18 cellular contexts compared by ENCODE assay signal in the genomic region with DNA sequence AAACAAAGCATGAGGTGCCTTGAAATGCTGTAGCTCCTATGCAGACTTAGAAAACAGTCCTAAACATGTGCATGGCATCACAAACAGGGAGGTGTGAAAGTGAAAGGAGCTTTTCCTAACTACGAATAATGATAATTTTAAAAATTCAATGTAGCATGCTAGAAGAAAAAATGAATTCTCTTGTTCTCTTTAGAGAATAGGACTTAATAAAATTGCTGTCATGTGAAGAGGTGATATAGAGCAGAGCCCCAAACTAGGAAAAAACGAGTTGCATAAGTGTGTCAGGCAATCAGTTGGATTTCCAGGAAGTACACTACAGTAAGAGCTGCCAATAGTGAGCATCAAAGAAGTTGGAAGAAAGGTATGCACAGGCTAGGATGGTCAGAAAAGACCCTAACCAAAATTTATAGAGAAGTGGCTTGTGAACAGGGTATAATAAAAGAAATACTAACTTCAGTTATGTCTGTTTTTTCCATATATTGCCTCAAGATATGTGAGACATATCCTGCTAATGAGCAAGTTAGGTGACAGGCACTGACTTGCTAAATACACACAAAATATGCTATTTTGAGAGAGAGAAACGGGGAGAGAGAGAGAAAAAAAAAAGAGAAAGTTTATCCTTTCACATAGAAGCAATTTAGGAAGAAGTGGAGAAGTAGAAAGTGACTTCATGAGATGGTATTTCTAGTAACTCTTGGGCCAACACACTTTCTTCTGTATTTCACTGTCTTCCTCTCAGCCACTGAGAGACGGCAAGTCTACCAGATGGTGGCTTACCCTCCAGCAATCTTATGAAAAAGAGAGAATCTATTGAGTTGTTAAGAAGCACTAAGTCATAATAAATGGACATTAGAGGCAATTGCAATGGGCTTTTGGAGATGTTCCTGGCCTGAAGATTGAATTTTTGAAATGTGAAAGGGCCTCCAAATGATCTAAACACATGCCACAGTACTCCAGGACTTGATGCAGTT. TPM values are rescaled to one million over a fixed set of nuclear protein-coding genes. Genes with fewer than 3 reads are reported as not detected.
DNase-seq lines count a peak whose midpoint lies in the region; ATAC-seq and TF ChIP-seq lines count a peak whose summit lies in the region.
"Had no signal": no experiment of that assay in that cellular context is flagged by ENCODE, and none has a peak within 500 bp of the region (broad histone marks: within the 10 kb centered on the region; RNA-seq: fewer than 3 reads in every experiment).

No MANE protein-coding gene starts in this region.

- no peak for DNase-seq in activated naive CD4-positive, alpha-beta T cell treated with Interleukin-2 at 50 U/mL for 16 hours
- no peak for DNase-seq in RWPE2 (ENCODE audit: low spot score)
- no peak for DNase-seq in chondrocyte (ENCODE audit: low spot score)
- no peak for DNase-seq in spleen
- no peak for DNase-seq in activated CD4-positive, CD25-positive, alpha-beta regulatory T cell (lab: John Stamatoyannopoulos, UW)
- DNase-seq: activated CD4-positive, alpha-beta T cell treated with anti-CD3 and anti-CD28 coated beads for 48 hours; endodermal cell; heart right ventricle; NCI-H1930; NCI-H510A treated with DMSO at 0.1 percent for 48 hours; pancreas; Peyer's patch had no signal

- H3K9me3 Mint-ChIP-seq in activated naive CD4-positive, alpha-beta T cell treated with anti-CD3 and anti-CD28 coated beads, Interleukin-2, amount 50 U/mL, for 24 hours: no peaks in the 10 kb centered on the region
- no peaks in the 10 kb centered on the region for H3K9me3 Mint-ChIP-seq in chondrocyte (ENCODE audit: low read depth)
- H3K9me3 Mint-ChIP-seq: endodermal cell; stimulated activated naive CD8-positive, alpha-beta T cell treated with anti-CD3 and anti-CD28 coated beads, Interleukin-15, Interleukin-2, amounts not matched to agents 100 ng/mL and 50 ng/mL, for 24 hours had no signal

- H3K4me1 ChIP-seq in RWPE2 (ENCODE audit: insufficient read depth, poor library complexity, severe bottlenecking): peaks cover 64% of the 10 kb centered on the region
- peaks cover 7 to 27% (median 17%) of the 10 kb centered on the region in 6 donors for H3K4me1 ChIP-seq in spleen
- H3K4me1 ChIP-seq: pancreas, Peyer's patch had no signal

- 38 to 53% (median 46%) methylated on average over 4 of the region's 4 CpGs for WGBS in spleen, 5 donors

- TF ChIP-seq POLR2A in spleen (IDR thresholded peaks at IDR 0.05): no peak

- H3K27me3 ChIP-seq in RWPE2 (ENCODE audit: insufficient read depth, poor library complexity, severe bottlenecking) (no peaks in the 10 kb centered on the region), spleen (replicated peaks in 1 of 7) (no peaks in the 10 kb centered on the region)
- H3K27me3 ChIP-seq: cardiac muscle cell, heart right ventricle, pancreas, Peyer's patch had no signal

- H3K4me3 ChIP-seq in RWPE2 (ENCODE audit: severe bottlenecking) (no peak overlapping the region), spleen (peak overlapping the region in 1 of 8 donors; percentile 3)
- H3K4me3 ChIP-seq: cardiac muscle cell, heart right ventricle, pancreas, Peyer's patch, skin epidermis had no signal

- H3K36me3 Mint-ChIP-seq in activated naive CD4-positive, alpha-beta T cell treated with anti-CD3 and anti-CD28 coated beads, Interleukin-2, amount 50 U/mL, for 24 hours: no peaks in the 10 kb centered on the region
- H3K36me3 Mint-ChIP-seq in chondrocyte (ENCODE audit: low read depth): no peaks in the 10 kb centered on the region

- H3K9me3 ChIP-seq in RWPE2 (ENCODE audit: severe bottlenecking) (no peaks in the 10 kb centered on the region), spleen (no peaks in the 10 kb centered on the region)
- H3K9me3 ChIP-seq: heart right ventricle, pancreas, Peyer's patch had no signal

- peaks cover 54% of the 10 kb centered on the region for H3K4me1 Mint-ChIP-seq in activated naive CD4-positive, alpha-beta T cell treated with anti-CD3 and anti-CD28 coated beads, Interleukin-2, amount 50 U/mL, for 24 hours
- H3K4me1 Mint-ChIP-seq in chondrocyte (ENCODE audit: low read depth): peaks cover 16% of the 10 kb centered on the region
- H3K4me1 Mint-ChIP-seq: endodermal cell had no signal

- no peaks in the 10 kb centered on the region for H3K27me3 Mint-ChIP-seq in activated naive CD4-positive, alpha-beta T cell treated with anti-CD3 and anti-CD28 coated beads, Interleukin-2, amount 50 U/mL, for 24 hours
- H3K27me3 Mint-ChIP-seq in chondrocyte (ENCODE audit: low read depth): peaks cover 2% of the 10 kb centered on the region

- H3K36me3 ChIP-seq in RWPE2 (ENCODE audit: low read depth) (peaks cover 35% of the 10 kb centered on the region), spleen (no peaks in the 10 kb centered on the region)
- H3K36me3 ChIP-seq: cardiac muscle cell, heart right ventricle, pancreas, Peyer's patch had no signal

- H3K27ac ChIP-seq in RWPE2 (ENCODE audit: poor library complexity, severe bottlenecking) (peak overlapping the region; percentile 79), spleen (peak overlapping the region in 6 of 8 donors; percentile 7 to 67 (median 31))
- H3K27ac ChIP-seq: cardiac muscle cell, heart right ventricle, pancreas, Peyer's patch had no signal

- TF ChIP-seq CTCF in RWPE2 (IDR thresholded peaks at IDR 0.05; ENCODE audit: poor library complexity, severe bottlenecking) (no peak), chondrocyte (IDR thresholded peaks at IDR 0.05) (no peak), spleen (IDR thresholded peaks at IDR 0.05 in 8 of 11, conservative IDR thresholded peaks at IDR 0.05 in 3 of 11) (no peak)

- intact Hi-C loops in spleen (cut with DNase I; ENCODE audit: low total_unique reads): no loop called here

- no peak overlapping the region for H3K4me3 Mint-ChIP-seq in activated naive CD4-positive, alpha-beta T cell treated with anti-CD3 and anti-CD28 coated beads, Interleukin-2, amount 50 U/mL, for 24 hours
- H3K4me3 Mint-ChIP-seq in chondrocyte (ENCODE audit: unreplicated experiment): no peak overlapping the region
- H3K4me3 Mint-ChIP-seq: endodermal cell; stimulated activated naive CD8-positive, alpha-beta T cell treated with anti-CD3 and anti-CD28 coated beads, Interleukin-15, Interleukin-2, amounts not matched to agents 100 ng/mL and 50 ng/mL, for 24 hours had no signal

- H3K27ac Mint-ChIP-seq in activated naive CD4-positive, alpha-beta T cell treated with anti-CD3 and anti-CD28 coated beads, Interleukin-2, amount 50 U/mL, for 24 hours: peak overlapping the region; percentile 2
- H3K27ac Mint-ChIP-seq in chondrocyte (ENCODE audit: unreplicated experiment): peak overlapping the region; percentile 25
- H3K27ac Mint-ChIP-seq: endodermal cell had no signal

- ATAC-seq in RWPE2 (ENCODE audit: low read depth): peak; percentile 55
- ATAC-seq in GM21423 (IDR thresholded peaks at IDR 0.05; ENCODE audit: unreplicated experiment): no peak
- ATAC-seq in HG03039 (IDR thresholded peaks at IDR 0.05; ENCODE audit: unreplicated experiment): no peak
- ATAC-seq: heart right ventricle, pancreas had no signal

RNA-seq across cellular contexts. Expression of a gene that starts 18.1 kb away (rescaled TPM):
- total RNA-seq in chondrocyte: 0.79 to 1.6 TPM (median 1.0 TPM) in 3 replicates
- 10 to 100 TPM; 10.4 to 21.6 (median 18.3) TPM for total RNA-seq in spleen
- 1 to 10 TPM in 2 of 3 donors, under 1 TPM in 1; 0.54 to 1.8 (median 1.7) TPM for polyA plus RNA-seq in spleen
